8 cellular contexts compared by ENCODE assay signal in genomic region chr1:152189657-152190442, GRCh38. TPM values are rescaled to one million over a fixed set of nuclear protein-coding genes. Genes with fewer than 3 reads are reported as not detected.
DNase-seq lines count a peak whose midpoint lies in the region; ATAC-seq and TF ChIP-seq lines count a peak whose summit lies in the region.

No MANE protein-coding gene starts in this region.

- ATAC-seq in left colon (peak; percentile 71), HG02840 (IDR thresholded peaks at IDR 0.05; ENCODE audit: low FRiP score, unreplicated experiment) (no peak)

- H3K4me3 ChIP-seq in WI38 (ENCODE audit: low read depth, low read length): no peak overlapping the region

- DNase-seq in NK-92 treated with Interleukin-12 subunit alpha and Interleukin-12 subunit beta, amount 100 ng/mL, for 24 hours (lab: John Stamatoyannopoulos, UW): peak; percentile 11
- DNase-seq in NK-92 (lab: John Stamatoyannopoulos, UW; ENCODE audit: unreplicated experiment) (no peak), NCI-H1694 (lab: John Stamatoyannopoulos, UW) (peak; percentile 81), left colon (peak in 1 of 2 donors; percentile 66)
- DNase-seq in central memory CD4-positive, alpha-beta T cell: peak; percentile 57
- peak; percentile 77 to 78 for DNase-seq in stimulated activated CD4-positive, alpha-beta T cell treated with anti-CD3 and anti-CD28 coated beads, Interleukin-2, amount 100 ng/mL, for 24 hours

- TF ChIP-seq CTCF in WI38 (IDR thresholded peaks at IDR 0.05; ENCODE audit: low read depth, low read length): peak; percentile 69

- intact Hi-C loops in left colon (cut with DNase I, micrococcal nuclease): loop anchor here (5.0 to 10.0 kb wide), 4 partner anchors 135 to 267 kb away; no protein-coding TSS in a partner anchor

RNA-seq across cellular contexts. Expression of gene RPTN, which starts 30.8 kb away (rescaled TPM):
- not detected for total RNA-seq in left colon

RNA-seq across cellular contexts. Expression of gene HRNR, which starts 34.1 kb away (rescaled TPM):
- total RNA-seq in left colon: not detected
